ENCODE assay signal across 18 cellular contexts in genomic region chr14:64825498-64825897, GRCh38. TPM values are rescaled to one million over a fixed set of nuclear protein-coding genes. Genes with fewer than 3 reads are reported as not detected.
"Had no signal": no experiment of that assay in that cellular context is flagged by ENCODE, and none has a peak within 500 bp of the region (broad histone marks: within the 10 kb centered on the region; RNA-seq: fewer than 3 reads in every experiment).

No MANE protein-coding gene starts in this region.

- ATAC-seq: activated CD4-positive, CD25-positive, alpha-beta regulatory T cell treated with anti-CD3 and anti-CD28 coated beads, Interleukin-2, amount 50 U/mL, for 24 hours; left lung; stimulated activated naive CD8-positive, alpha-beta T cell treated with anti-CD3 and anti-CD28 coated beads, Interleukin-15, Interleukin-2, amounts not matched to agents 100 U/mL and 50 U/mL, for 24 hours had no signal

- H3K27ac ChIP-seq: brain microvascular endothelial cell, left lung, ovary, skin epidermis, suprapubic skin had no signal

- H3K36me3 Mint-ChIP-seq: activated naive CD8-positive, alpha-beta T cell treated with anti-CD3 and anti-CD28 coated beads, Interleukin-2, amount 10 ng/mL, durations not matched to agents 7 days and 5 days had no signal

- DNase-seq: activated CD4-positive, alpha-beta T cell treated with anti-CD3 and anti-CD28 coated beads, Interleukin-2, amount 50 U/mL, for 1 hour; activated naive CD4-positive, alpha-beta T cell; activated naive CD8-positive, alpha-beta T cell treated with anti-CD3 and anti-CD28 coated beads, Interleukin-2, amount 10 ng/mL, durations not matched to agents 7 days and 5 days; brain microvascular endothelial cell; cerebellar nuclear complex; effector memory CD4-positive, alpha-beta T cell; foreskin melanocyte; left lung; mesenchymal stem cell; ovary; stimulated activated CD4-positive, alpha-beta T cell treated with anti-CD3 and anti-CD28 coated beads, Interleukin-4, amount 100 ng/mL, for 24 hours; stimulated activated naive CD8-positive, alpha-beta T cell treated with anti-CD3 and anti-CD28 coated beads, Interleukin-15, Interleukin-2, amounts not matched to agents 100 U/mL and 50 U/mL, for 24 hours; trophoblast cell had no signal

- H3K27me3 ChIP-seq: ovary had no signal

- H3K9me3 Mint-ChIP-seq: activated naive CD8-positive, alpha-beta T cell treated with anti-CD3 and anti-CD28 coated beads, Interleukin-2, amount 10 ng/mL, durations not matched to agents 7 days and 5 days; activated T-helper 1 cell treated with anti-CD3 and anti-CD28 coated beads, Interleukin-12 subunit alpha, Interleukin-12 subunit beta, Interleukin-2, Interleukin-4 antibody, amounts not matched to agents 30 ng/mL and 10 ng/mL and 1 ng/mL, durations not matched to agents 14 hours and 24 hours and 36 hours had no signal

- H3K4me3 ChIP-seq: left lung, ovary, skin epidermis, suprapubic skin had no signal

- H3K4me3 Mint-ChIP-seq: activated naive CD8-positive, alpha-beta T cell treated with anti-CD3 and anti-CD28 coated beads, Interleukin-2, amount 10 ng/mL, durations not matched to agents 7 days and 5 days; activated T-helper 1 cell treated with anti-CD3 and anti-CD28 coated beads, Interleukin-12 subunit alpha, Interleukin-12 subunit beta, Interleukin-2, Interleukin-4 antibody, amounts not matched to agents 30 ng/mL and 10 ng/mL and 1 ng/mL, durations not matched to agents 14 hours and 24 hours and 36 hours had no signal

- H3K27ac Mint-ChIP-seq: activated T-helper 1 cell treated with anti-CD3 and anti-CD28 coated beads, Interleukin-12 subunit alpha, Interleukin-12 subunit beta, Interleukin-2, Interleukin-4 antibody, amounts not matched to agents 30 ng/mL and 10 ng/mL and 1 ng/mL, durations not matched to agents 14 hours and 24 hours and 36 hours had no signal

- H3K9me3 ChIP-seq: left lung, ovary, suprapubic skin had no signal

- H3K36me3 ChIP-seq: brain microvascular endothelial cell, left lung, ovary, suprapubic skin had no signal

RNA-seq across cellular contexts. Expression of gene SPTB, which starts 54.2 kb away (rescaled TPM):
- total RNA-seq: activated naive CD8-positive, alpha-beta T cell treated with anti-CD3 and anti-CD28 coated beads, Interleukin-2, amount 10 ng/mL, durations not matched to agents 7 days and 5 days; activated T-helper 1 cell treated with anti-CD3 and anti-CD28 coated beads, Interleukin-12 subunit alpha, Interleukin-12 subunit beta, Interleukin-2, Interleukin-4 antibody, amounts not matched to agents 30 ng/mL and 10 ng/mL and 1 ng/mL, durations not matched to agents 14 hours and 24 hours and 36 hours; fibroblast of lung had no signal
